22 cellular contexts compared by ENCODE assay signal in the genomic region with DNA sequence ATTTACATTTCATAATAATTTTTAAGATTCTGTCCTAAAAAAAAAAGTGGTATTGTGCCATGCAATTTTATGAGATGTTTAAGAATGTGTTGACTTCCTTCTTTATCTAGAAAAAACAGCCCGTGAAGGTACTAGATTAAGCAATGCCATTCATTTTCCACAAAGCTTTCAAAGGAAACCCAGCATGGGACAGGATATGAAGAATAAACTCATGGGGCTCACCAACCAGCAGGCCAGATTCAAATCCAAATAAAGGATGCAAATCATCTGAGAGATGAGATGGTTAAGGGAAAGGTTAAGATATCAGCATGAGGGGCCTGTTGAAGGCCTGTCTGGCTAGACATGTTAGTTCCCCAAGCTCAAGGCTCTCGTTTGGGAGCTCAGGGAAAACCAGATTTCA.
DNase-seq lines count a peak whose midpoint lies in the region; ATAC-seq and TF ChIP-seq lines count a peak whose summit lies in the region.
"Had no signal": no experiment of that assay in that cellular context is flagged by ENCODE, and none has a peak within 500 bp of the region (broad histone marks: within the 10 kb centered on the region; RNA-seq: fewer than 3 reads in every experiment).

No MANE protein-coding gene starts in this region.

- intact Hi-C loops in naive thymus-derived CD4-positive, alpha-beta T cell (cut with micrococcal nuclease): loop anchor here (1.0 to 2.0 kb wide), 5 partner anchors 104 to 460 kb away; no protein-coding TSS in a partner anchor

- no peak overlapping the region for H3K23ac ChIP-seq in mesendoderm (ENCODE audit: low read length)

- no peaks in the 10 kb centered on the region for H3K27me3 ChIP-seq in mesendoderm (ENCODE audit: insufficient read depth, low read length, poor library complexity)
- H3K27me3 ChIP-seq in naive thymus-derived CD4-positive, alpha-beta T cell (ENCODE audit: control insufficient read depth in 2 of 2, insufficient read depth in 2 of 2, low read length in 2 of 2): no peaks in the 10 kb centered on the region
- H3K27me3 ChIP-seq: right atrium auricular region had no signal

- no peak overlapping the region for H2AK5ac ChIP-seq in mesendoderm (ENCODE audit: low read length)

- H3K4me3 ChIP-seq in NB4 (ENCODE audit: low read depth, low read length): no peak overlapping the region
- H3K4me3 ChIP-seq in cardiac fibroblast (replicated peaks in 1 of 2; ENCODE audit: low read depth in 2 of 2, low read length in 2 of 2): no peak overlapping the region
- no peak overlapping the region for H3K4me3 ChIP-seq in mesendoderm (ENCODE audit: low read length)
- H3K4me3 ChIP-seq in naive thymus-derived CD4-positive, alpha-beta T cell (ENCODE audit: low read length): no peak overlapping the region
- H3K4me3 ChIP-seq: GM12878, right atrium auricular region had no signal

- H3K9ac ChIP-seq in mesendoderm (ENCODE audit: low read length): no peak overlapping the region

- H3K79me2 ChIP-seq in mesendoderm (ENCODE audit: control insufficient read depth, insufficient read depth, low read length): no peaks in the 10 kb centered on the region

- H3K36me3 ChIP-seq in mesendoderm (ENCODE audit: control insufficient read depth, insufficient read depth, low read length): no peaks in the 10 kb centered on the region
- H3K36me3 ChIP-seq in naive thymus-derived CD4-positive, alpha-beta T cell (ENCODE audit: control insufficient read depth in 2 of 3, insufficient read depth in 3 of 3, low read length in 3 of 3): no peaks in the 10 kb centered on the region
- H3K36me3 ChIP-seq: right atrium auricular region had no signal

- WGBS in mesendoderm (ENCODE audit: extremely low coverage, insufficient coverage, low lambda C conversion rate): no CpG with 5 or more reads among the region's 2 CpGs

- DNase-seq in Daoy (ENCODE audit: low read depth) (peak; percentile 27), NB4 (ENCODE audit: low read depth) (peak; percentile 61), cardiac fibroblast (ENCODE audit: low read depth in 2 of 2) (peak; percentile 73 to 77), mesendoderm (peak; percentile 91)
- no peak for DNase-seq in naive thymus-derived CD4-positive, alpha-beta T cell
- DNase-seq: EL; NCI-H187 treated with DMSO at 0.1 percent for 48 hours; NCI-H524; stimulated activated CD4-positive, alpha-beta T cell treated with anti-CD3 and anti-CD28 coated beads, Interleukin-2, amount 100 ng/mL, for 24 hours; stimulated activated CD8-positive, alpha-beta memory T cell treated with anti-CD3 and anti-CD28 coated beads, Interleukin-4, amount 100 ng/mL, for 48 hours; T-helper 17 cell had no signal

- peak overlapping the region; percentile 33 for H2BK5ac ChIP-seq in mesendoderm (ENCODE audit: low read length)

- CTCF ChIA-PET in naive thymus-derived CD4-positive, alpha-beta T cell (lab: Charles Lee): interaction anchor here (0.9 kb wide), 1 partner anchor 444 kb away, joined by 3 read pairs; no protein-coding TSS in a partner anchor

- peaks cover 0 to 2% (median 0%) of the 10 kb centered on the region in 11 donors for H3K9me3 Mint-ChIP-seq in naive thymus-derived CD4-positive, alpha-beta T cell
- H3K9me3 Mint-ChIP-seq: activated naive CD4-positive, alpha-beta T cell treated with anti-CD3 and anti-CD28 coated beads, Interleukin-2, amount 50 U/mL, for 72 hours; IgD-negative memory B cell had no signal

- H3K4me1 ChIP-seq in mesendoderm (ENCODE audit: control insufficient read depth, low read depth, low read length): peaks cover 9% of the 10 kb centered on the region
- peaks cover 0 to 9% of the 10 kb centered on the region in 2 donors for H3K4me1 ChIP-seq in naive thymus-derived CD4-positive, alpha-beta T cell (ENCODE audit: control insufficient read depth in 2 of 2, insufficient read depth in 2 of 2, low read length in 2 of 2)
- H3K4me1 ChIP-seq: right atrium auricular region had no signal

- TF ChIP-seq POLR2A in NB4 (IDR thresholded peaks at IDR 0.05; ENCODE audit: extremely low read depth, insufficient read length): no peak

- POLR2A ChIA-PET in naive thymus-derived CD4-positive, alpha-beta T cell (lab: Charles Lee): no interaction called here

- peaks cover 9 to 38% (median 27%) of the 10 kb centered on the region in 7 donors for H3K4me1 Mint-ChIP-seq in naive thymus-derived CD4-positive, alpha-beta T cell

- H4K8ac ChIP-seq in mesendoderm (ENCODE audit: low read depth, low read length): peak overlapping the region; percentile 28

- peak overlapping the region; percentile 55 for H3K4ac ChIP-seq in mesendoderm (ENCODE audit: low read depth, low read length)

- no peaks in the 10 kb centered on the region for H3K9me3 ChIP-seq in naive thymus-derived CD4-positive, alpha-beta T cell (ENCODE audit: control insufficient read depth in 2 of 3, low read length in 3 of 3)
- H3K9me3 ChIP-seq: right atrium auricular region had no signal

- no peak overlapping the region for H2BK15ac ChIP-seq in mesendoderm (replicated peaks; ENCODE audit: low read depth)

- H3K27me3 Mint-ChIP-seq in naive thymus-derived CD4-positive, alpha-beta T cell: no peaks in the 10 kb centered on the region
- H3K27me3 Mint-ChIP-seq: IgD-negative memory B cell, T-helper 17 cell had no signal

- H3K27ac ChIP-seq in mesendoderm (ENCODE audit: low read depth, low read length): peak overlapping the region; percentile 93
- no peak overlapping the region for H3K27ac ChIP-seq in naive thymus-derived CD4-positive, alpha-beta T cell (ENCODE audit: low read depth, low read length)
- H3K27ac ChIP-seq: right atrium auricular region, RWPE1 had no signal

- H3K18ac ChIP-seq in mesendoderm (ENCODE audit: low read length): peak overlapping the region; percentile 80

- H3K27ac Mint-ChIP-seq in naive thymus-derived CD4-positive, alpha-beta T cell: peak overlapping the region in 1 of 9 donors; percentile 67
- H3K27ac Mint-ChIP-seq: activated naive CD4-positive, alpha-beta T cell treated with anti-CD3 and anti-CD28 coated beads, Interleukin-2, amount 50 U/mL, for 72 hours; IgD-negative memory B cell; T-helper 17 cell had no signal

- no peak overlapping the region for H3K56ac ChIP-seq in mesendoderm (ENCODE audit: low read length)

- no peak overlapping the region for H3K4me2 ChIP-seq in mesendoderm (ENCODE audit: low read length)

- H2BK120ac ChIP-seq in mesendoderm (ENCODE audit: low read depth, low read length): no peak overlapping the region

- TF ChIP-seq CTCF in NB4 (IDR thresholded peaks at IDR 0.05; ENCODE audit: low read depth, low read length) (no peak), cardiac fibroblast (IDR thresholded peaks at IDR 0.05; ENCODE audit: low read depth, low read length) (no peak)

- H3K36me3 Mint-ChIP-seq in naive thymus-derived CD4-positive, alpha-beta T cell: peaks cover 0 to 5% (median 3%) of the 10 kb centered on the region in 5 donors

- ATAC-seq in naive thymus-derived CD4-positive, alpha-beta T cell: no peak
- ATAC-seq in GM21529 (IDR thresholded peaks at IDR 0.05; ENCODE audit: unreplicated experiment) (no peak), HG03025 (IDR thresholded peaks at IDR 0.05; ENCODE audit: low FRiP score, unreplicated experiment) (no peak), HG03432 (IDR thresholded peaks at IDR 0.05; ENCODE audit: unreplicated experiment) (no peak)
- ATAC-seq: activated naive CD4-positive, alpha-beta T cell treated with anti-CD3 and anti-CD28 coated beads, Interleukin-2, amount 50 U/mL, for 72 hours; esophagus mucosa; T-helper 17 cell had no signal

- no peak overlapping the region for H4K5ac ChIP-seq in mesendoderm (ENCODE audit: low read length)

- H3K4me3 Mint-ChIP-seq in naive thymus-derived CD4-positive, alpha-beta T cell: no peak overlapping the region
- H3K4me3 Mint-ChIP-seq: CD14-positive monocyte, IgD-negative memory B cell, nephron, T-helper 17 cell had no signal

- H3K79me1 ChIP-seq in mesendoderm (ENCODE audit: low read length): no peaks in the 10 kb centered on the region

Comparison
In these comparisons a context has a peak if more than half of its experiments do, and no peak if none do; other contexts are left out.
1. DNase-seq: peak in Daoy (single experiment), NB4 (single experiment), cardiac fibroblast (2 of 2) and mesendoderm (single experiment); none in naive thymus-derived CD4-positive, alpha-beta T cell (0 of 9).